In genomic region chr20:1536893-1537730, GRCh38 we compare ENCODE assay signal across 15 cellular contexts. TPM values are rescaled to one million over a fixed set of nuclear protein-coding genes. Genes with fewer than 3 reads are reported as not detected.
DNase-seq lines count a peak whose midpoint lies in the region; ATAC-seq and TF ChIP-seq lines count a peak whose summit lies in the region.
"Had no signal": no experiment of that assay in that cellular context is flagged by ENCODE, and none has a peak within 500 bp of the region (broad histone marks: within the 10 kb centered on the region; RNA-seq: fewer than 3 reads in every experiment).

No MANE protein-coding gene starts in this region.

- no peaks in the 10 kb centered on the region for H3K79me2 ChIP-seq in hepatocyte

- H3K27ac ChIP-seq in spleen (peak overlapping the region in 7 of 8 donors; percentile 78 to 94 (median 86)), hepatocyte (no peak overlapping the region)
- H3K27ac ChIP-seq: SJSA1 had no signal

- no peaks in the 10 kb centered on the region for H4K20me1 ChIP-seq in hepatocyte (ENCODE audit: insufficient read depth, poor library complexity, severe bottlenecking)

- no peaks in the 10 kb centered on the region for H3K9me2 ChIP-seq in hepatocyte (replicated peaks; ENCODE audit: insufficient read depth)

- H3K4me3 ChIP-seq in spleen (peak overlapping the region in 2 of 8 donors; percentile 8 to 58), hepatocyte (no peak overlapping the region)
- H3K4me3 ChIP-seq: SJSA1 had no signal

- 49 to 73% (median 67%) methylated on average over 11 of the region's 11 CpGs for WGBS in spleen, 5 donors
- 85% methylated on average over 11 of the region's 11 CpGs for WGBS in hepatocyte (ENCODE audit: low lambda C conversion rate, missing lambda C conversion rate)

- no peak for TF ChIP-seq POLR2A in spleen (IDR thresholded peaks at IDR 0.05)

- H3K4me1 ChIP-seq in spleen: peaks cover 9 to 58% (median 32%) of the 10 kb centered on the region in 6 donors
- H3K4me1 ChIP-seq in hepatocyte (ENCODE audit: insufficient read depth): no peaks in the 10 kb centered on the region
- H3K4me1 ChIP-seq: Caco-2, SJSA1 had no signal

- no peak overlapping the region for H3K4me2 ChIP-seq in hepatocyte

- intact Hi-C loops in Right ventricle myocardium superior (cut with DNase I): no loop called here
- intact Hi-C loops in spleen (cut with DNase I; ENCODE audit: low total_unique reads): no loop called here

- no peaks in the 10 kb centered on the region for H3K9me3 ChIP-seq in spleen
- H3K9me3 ChIP-seq in hepatocyte (ENCODE audit: low read depth): no peaks in the 10 kb centered on the region
- H3K9me3 ChIP-seq: Caco-2, SJSA1 had no signal

- H3K27me3 ChIP-seq in spleen (replicated peaks in 1 of 7) (no peaks in the 10 kb centered on the region), hepatocyte (peaks cover 3% of the 10 kb centered on the region)

- H2AFZ ChIP-seq in hepatocyte: no peak overlapping the region

- H3K36me3 ChIP-seq in spleen (no peaks in the 10 kb centered on the region), hepatocyte (replicated peaks; ENCODE audit: insufficient read depth, low read depth) (no peaks in the 10 kb centered on the region)
- H3K36me3 ChIP-seq: SJSA1 had no signal

- peak; percentile 15 to 27 for DNase-seq in Kasumi-1 (lab: John Stamatoyannopoulos, UW)
- DNase-seq in SIG-M5 (lab: John Stamatoyannopoulos, UW): peak; percentile 40
- peak; percentile 48 for DNase-seq in Right ventricle myocardium superior
- DNase-seq in spleen: peak; percentile 84
- no peak for DNase-seq in cerebellum (ENCODE audit: low spot score)
- DNase-seq in hepatocyte (ENCODE audit: low spot score): no peak
- DNase-seq in activated CD4-positive, CD25-positive, alpha-beta regulatory T cell (lab: John Stamatoyannopoulos, UW): no peak
- DNase-seq in NCI-H345 treated with DMSO at 0.1 percent for 48 hours (lab: John Stamatoyannopoulos, UW; ENCODE audit: unreplicated experiment): no peak
- DNase-seq: activated CD4-positive, alpha-beta T cell treated with anti-CD3 and anti-CD28 coated beads for 48 hours; Caco-2; NCI-H446 treated with DMSO at 0.1 percent for 48 hours; stimulated activated CD4-positive, alpha-beta T cell treated with anti-CD3 and anti-CD28 coated beads, Interleukin-1b, Interleukin-23, amount 100 ng/mL, for 48 hours; stimulated activated naive CD4-positive, alpha-beta T cell treated with Interleukin-2 at 50 U/mL for 16 hours had no signal

- TF ChIP-seq CTCF in spleen (IDR thresholded peaks at IDR 0.05 in 8 of 11, conservative IDR thresholded peaks at IDR 0.05 in 3 of 11) (no peak), hepatocyte (IDR thresholded peaks at IDR 0.05; ENCODE audit: poor library complexity) (no peak)

- peak; percentile 72 for ATAC-seq in Right ventricle myocardium superior (ENCODE audit: poor library complexity)

RNA-seq across cellular contexts. Expression of gene SIRPD, which starts 20.4 kb away (rescaled TPM):
- total RNA-seq in Right ventricle myocardium superior (not detected), spleen (1 to 10 TPM in 6 of 7 donors, under 1 TPM in 1; 0.72 to 8.2 (median 2.6) TPM), cerebellum (not detected), hepatocyte (not detected in 2 replicates)
- polyA plus RNA-seq in spleen (1 to 10 TPM in 1 of 3 donors, under 1 TPM in 2; 0.24 to 1.0 (median 0.93) TPM), hepatocyte (not detected in 2 replicates)
- total RNA-seq: Caco-2, neural crest cell, SJSA1 had no signal

RNA-seq across cellular contexts. Expression of gene SIRPB2, which starts 45.9 kb away (rescaled TPM):
- total RNA-seq in Right ventricle myocardium superior (3.1 TPM), spleen (10 to 100 TPM; 27.3 to 92.2 (median 42.1) TPM), cerebellum (1.00 TPM), hepatocyte (not detected in 2 replicates)
- polyA plus RNA-seq in spleen (1 to 10 TPM; 2.1 to 4.7 (median 2.2) TPM), hepatocyte (not detected in 2 replicates)
- total RNA-seq: Caco-2, neural crest cell, SJSA1 had no signal

Comparison
In these comparisons a context has a peak if more than half of its experiments do, and no peak if none do; other contexts are left out.
1. DNase-seq: peak in Kasumi-1 (2 of 2), SIG-M5 (single experiment), Right ventricle myocardium superior (single experiment) and spleen (single experiment); none in cerebellum (single experiment), hepatocyte (single experiment), activated CD4-positive, CD25-positive, alpha-beta regulatory T cell (0 of 4) and NCI-H345 treated with DMSO at 0.1 percent for 48 hours (single experiment).